In genomic region chr2:96156926-96157648, GRCh38 we compare ENCODE assay signal across 11 cellular contexts. TPM values are rescaled to one million over a fixed set of nuclear protein-coding genes. Genes with fewer than 3 reads are reported as not detected.
DNase-seq lines count a peak whose midpoint lies in the region; ATAC-seq and TF ChIP-seq lines count a peak whose summit lies in the region.
"Had no signal": no experiment of that assay in that cellular context is flagged by ENCODE, and none has a peak within 500 bp of the region (broad histone marks: within the 10 kb centered on the region; RNA-seq: fewer than 3 reads in every experiment).

No MANE protein-coding gene starts in this region.

- TF ChIP-seq POLR2A in esophagus squamous epithelium (IDR thresholded peaks at IDR 0.05) = no peak

- peaks cover 0 to 11% (median 0%) of the 10 kb centered on the region in 3 donors for H3K4me1 ChIP-seq in esophagus squamous epithelium

- WGBS in esophagus squamous epithelium, 2 donors = 80 to 90% methylated on average over 2 to 3 of the region's 5 CpGs

- intact Hi-C loops in esophagus squamous epithelium (cut with DNase I) = no loop called here

- H3K27me3 ChIP-seq in HL-60 (ENCODE audit: insufficient read depth, poor library complexity, severe bottlenecking) = no peaks in the 10 kb centered on the region
- peaks cover 0 to 23% (median 0%) of the 10 kb centered on the region in 4 donors for H3K27me3 ChIP-seq in esophagus squamous epithelium

- ATAC-seq in GM18520 (IDR thresholded peaks at IDR 0.05; ENCODE audit: unreplicated experiment) (peak; percentile 33), GM21528 (IDR thresholded peaks at IDR 0.05; ENCODE audit: low FRiP score, unreplicated experiment) (peak; percentile 19)
- ATAC-seq: HCT116 had no signal

- no peak for TF ChIP-seq CTCF in HL-60 (IDR thresholded peaks at IDR 0.05; ENCODE audit: insufficient read depth, low read length)
- no peak for TF ChIP-seq CTCF in esophagus squamous epithelium (IDR thresholded peaks at IDR 0.05)

- DNase-seq in HL-60 (ENCODE audit: low read depth in 1 of 2, low spot score in 1 of 2) (no peak), mesenteric fat pad (ENCODE audit: low spot score) (peak; percentile 55), esophagus squamous epithelium (lab: John Stamatoyannopoulos, UW) (no peak), SHP77 treated with DMSO at 0.1 percent for 48 hours (lab: John Stamatoyannopoulos, UW) (no peak), putamen (ENCODE audit: low spot score) (no peak), ecto neural progenitor cell (ENCODE audit: low spot score) (no peak)

- peak overlapping the region; percentile 32 for H3K27ac ChIP-seq in HL-60 (replicated peaks)
- H3K27ac ChIP-seq in esophagus squamous epithelium = no peak overlapping the region

- no peaks in the 10 kb centered on the region for H3K9me3 ChIP-seq in esophagus squamous epithelium

- H3K4me3 ChIP-seq in HL-60 (replicated peaks; ENCODE audit: insufficient read depth, low read length) = no peak overlapping the region
- H3K4me3 ChIP-seq in esophagus squamous epithelium = no peak overlapping the region

- no peaks in the 10 kb centered on the region for H3K36me3 ChIP-seq in esophagus squamous epithelium

RNA-seq across cellular contexts. Expression of gene DUSP2, which starts 11.8 kb away (rescaled TPM):
- total RNA-seq in mesenteric fat pad (6.1 TPM), esophagus squamous epithelium (10 to 100 TPM in 1 of 4 donors, 1 to 10 TPM in 3; 1.5 to 10.3 (median 5.6) TPM)

RNA-seq across cellular contexts. Expression of gene ASTL, which starts 18.8 kb away (rescaled TPM):
- not detected for total RNA-seq in mesenteric fat pad
- total RNA-seq in esophagus squamous epithelium = under 1 TPM in 2 of 4 donors, not detected in 2; 0.30 to 0.53 TPM
- total RNA-seq: dermis microvascular lymphatic vessel endothelial cell, RPMI7951 had no signal

RNA-seq across cellular contexts. Expression of gene ADRA2B, which starts 40.7 kb away (rescaled TPM):
- total RNA-seq in mesenteric fat pad (1.2 TPM), esophagus squamous epithelium (1 to 10 TPM in 1 of 4 donors, under 1 TPM in 2, not detected in 1; 0.04 to 1.2 (median 0.38) TPM)
- total RNA-seq: RPMI7951 had no signal

RNA-seq across cellular contexts. Expression of gene STARD7, which starts 51.5 kb away (rescaled TPM):
- 107 TPM for total RNA-seq in mesenteric fat pad
- 100 to 1,000 TPM in 3 of 4 donors, 10 to 100 TPM in 1; 84.2 to 137 (median 111) TPM for total RNA-seq in esophagus squamous epithelium
